In genomic region chr12:74490390-74491064, GRCh38 we compare ENCODE assay signal across 10 cellular contexts. TPM values are rescaled to one million over a fixed set of nuclear protein-coding genes. Genes with fewer than 3 reads are reported as not detected.
A peak's percentile ranks its signal among the peaks of the same experiment; 100 is the strongest.
DNase-seq lines count a peak whose midpoint lies in the region; ATAC-seq and TF ChIP-seq lines count a peak whose summit lies in the region.
"Had no signal": no experiment of that assay in that cellular context is flagged by ENCODE, and none has a peak within 500 bp of the region (broad histone marks: within the 10 kb centered on the region; RNA-seq: fewer than 3 reads in every experiment).

No MANE protein-coding gene starts in this region.

- TF ChIP-seq EP300 in esophagus muscularis mucosa (IDR thresholded peaks at IDR 0.05): no peak

- WGBS in esophagus muscularis mucosa: 46% methylated on average over 3 of the region's 3 CpGs

- H3K9me3 Mint-ChIP-seq in activated T-helper 1 cell treated with anti-CD3 and anti-CD28 coated beads, Interleukin-12 subunit alpha, Interleukin-12 subunit beta, Interleukin-2, Interleukin-4 antibody, amounts not matched to agents 30 ng/mL and 10 ng/mL and 1 ng/mL, durations not matched to agents 14 hours and 24 hours and 36 hours: no peaks in the 10 kb centered on the region

- ATAC-seq in GM19372 (IDR thresholded peaks at IDR 0.05; ENCODE audit: low read depth, unreplicated experiment): peak; percentile 70
- ATAC-seq in HG03097 (IDR thresholded peaks at IDR 0.05; ENCODE audit: low FRiP score, unreplicated experiment): peak; percentile 85

- no peak overlapping the region for H3K27ac Mint-ChIP-seq in activated T-helper 1 cell treated with anti-CD3 and anti-CD28 coated beads, Interleukin-12 subunit alpha, Interleukin-12 subunit beta, Interleukin-2, Interleukin-4 antibody, amounts not matched to agents 30 ng/mL and 10 ng/mL and 1 ng/mL, durations not matched to agents 14 hours and 24 hours and 36 hours

- no peak for TF ChIP-seq POLR2A in esophagus muscularis mucosa (IDR thresholded peaks at IDR 0.05; ENCODE audit: low read depth)

- no peak overlapping the region for H3K4me3 ChIP-seq in esophagus muscularis mucosa
- H3K4me3 ChIP-seq: cardiac muscle cell, lung had no signal

- no peaks in the 10 kb centered on the region for H3K27me3 ChIP-seq in esophagus muscularis mucosa
- H3K27me3 ChIP-seq: cardiac muscle cell had no signal

- peak; percentile 29 for DNase-seq in ELR (ENCODE audit: low read depth)
- no peak for DNase-seq in activated T-helper 1 cell treated with anti-CD3 and anti-CD28 coated beads, Interleukin-12 subunit alpha, Interleukin-12 subunit beta, Interleukin-2, Interleukin-4 antibody, amounts not matched to agents 30 ng/mL and 10 ng/mL and 1 ng/mL, durations not matched to agents 14 hours and 24 hours and 36 hours (ENCODE audit: low spot score)
- no peak for DNase-seq in dermis blood vessel endothelial cell
- DNase-seq in esophagus muscularis mucosa (ENCODE audit: extremely low spot score): no peak
- no peak for DNase-seq in A172 (ENCODE audit: low spot score)
- no peak for DNase-seq in putamen (ENCODE audit: low spot score)

- H3K36me3 ChIP-seq in esophagus muscularis mucosa: no peaks in the 10 kb centered on the region
- H3K36me3 ChIP-seq: cardiac muscle cell had no signal

- intact Hi-C loops in activated T-helper 1 cell treated with anti-CD3 and anti-CD28 coated beads, Interleukin-12 subunit alpha, Interleukin-12 subunit beta, Interleukin-2, Interleukin-4 antibody, amounts not matched to agents 30 ng/mL and 10 ng/mL and 1 ng/mL, durations not matched to agents 14 hours and 24 hours and 36 hours (cut with micrococcal nuclease): no loop called here
- intact Hi-C loops in esophagus muscularis mucosa (cut with DNase I): no loop called here

- H3K4me3 Mint-ChIP-seq in activated T-helper 1 cell treated with anti-CD3 and anti-CD28 coated beads, Interleukin-12 subunit alpha, Interleukin-12 subunit beta, Interleukin-2, Interleukin-4 antibody, amounts not matched to agents 30 ng/mL and 10 ng/mL and 1 ng/mL, durations not matched to agents 14 hours and 24 hours and 36 hours: peak overlapping the region; percentile 45

- H3K36me3 Mint-ChIP-seq in activated T-helper 1 cell treated with anti-CD3 and anti-CD28 coated beads, Interleukin-12 subunit alpha, Interleukin-12 subunit beta, Interleukin-2, Interleukin-4 antibody, amounts not matched to agents 30 ng/mL and 10 ng/mL and 1 ng/mL, durations not matched to agents 14 hours and 24 hours and 36 hours (ENCODE audit: low read depth): no peaks in the 10 kb centered on the region

- H3K9me3 ChIP-seq in esophagus muscularis mucosa: no peaks in the 10 kb centered on the region

- no peak for TF ChIP-seq CTCF in esophagus muscularis mucosa (IDR thresholded peaks at IDR 0.05)

- no peaks in the 10 kb centered on the region for H3K27me3 Mint-ChIP-seq in activated T-helper 1 cell treated with anti-CD3 and anti-CD28 coated beads, Interleukin-12 subunit alpha, Interleukin-12 subunit beta, Interleukin-2, Interleukin-4 antibody, amounts not matched to agents 30 ng/mL and 10 ng/mL and 1 ng/mL, durations not matched to agents 14 hours and 24 hours and 36 hours (ENCODE audit: insufficient read depth)

- H3K4me1 Mint-ChIP-seq in activated T-helper 1 cell treated with anti-CD3 and anti-CD28 coated beads, Interleukin-12 subunit alpha, Interleukin-12 subunit beta, Interleukin-2, Interleukin-4 antibody, amounts not matched to agents 30 ng/mL and 10 ng/mL and 1 ng/mL, durations not matched to agents 14 hours and 24 hours and 36 hours (ENCODE audit: low read depth): peaks cover 10% of the 10 kb centered on the region

- H3K27ac ChIP-seq in esophagus muscularis mucosa (replicated peaks in 1 of 4): no peak overlapping the region
- H3K27ac ChIP-seq: cardiac muscle cell had no signal

- H3K4me1 ChIP-seq in esophagus muscularis mucosa: no peaks in the 10 kb centered on the region

RNA-seq across cellular contexts. Expression of gene ATXN7L3B, which starts 47.1 kb away (rescaled TPM):
- total RNA-seq in activated T-helper 1 cell treated with anti-CD3 and anti-CD28 coated beads, Interleukin-12 subunit alpha, Interleukin-12 subunit beta, Interleukin-2, Interleukin-4 antibody, amounts not matched to agents 30 ng/mL and 10 ng/mL and 1 ng/mL, durations not matched to agents 14 hours and 24 hours and 36 hours: 24.8 and 25.4 TPM in 2 replicates
- total RNA-seq in dermis blood vessel endothelial cell (24.5 and 26.4 TPM in 2 replicates), esophagus muscularis mucosa (10 to 100 TPM; 16.2 to 25.7 (median 20.4) TPM)
- 18.4 and 19.3 TPM in 2 replicates for total RNA-seq in A172 (2014; rRNA removed; shearing (Covaris generic))
